In the genomic region with DNA sequence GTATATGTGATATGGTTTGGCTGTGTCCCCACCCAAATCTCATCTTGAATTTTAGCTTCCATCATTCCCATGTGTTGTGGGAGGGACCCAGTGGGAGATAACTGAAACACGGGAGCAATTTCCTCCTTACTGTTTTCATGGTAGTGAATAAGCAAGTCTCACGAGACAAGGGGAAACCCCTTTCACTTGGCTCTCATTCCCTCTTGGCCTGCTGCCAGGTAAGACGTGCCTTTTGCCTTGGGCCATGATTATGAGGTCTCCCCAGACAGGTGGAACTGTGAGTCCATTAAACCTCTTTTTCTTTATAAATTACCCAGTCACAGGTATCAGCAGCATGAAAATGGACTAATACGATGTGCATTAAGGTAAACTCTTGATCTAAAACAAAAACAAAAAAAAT, we compare ENCODE assay signal across 11 cellular contexts.
DNase-seq lines count a peak whose midpoint lies in the region; ATAC-seq, FAIRE-seq and TF ChIP-seq lines count a peak whose summit lies in the region.
"Had no signal": no experiment of that assay in that cellular context is flagged by ENCODE, and none has a peak within 500 bp of the region (broad histone marks: within the 10 kb centered on the region; RNA-seq: fewer than 3 reads in every experiment).

No MANE protein-coding gene starts in this region.

- no peaks in the 10 kb centered on the region for H3K79me2 ChIP-seq in endothelial cell of umbilical vein (ENCODE audit: control insufficient read depth, insufficient read depth, low read length)

- H3K4me3 ChIP-seq in endothelial cell of umbilical vein (replicated peaks in 1 of 3; ENCODE audit: insufficient read depth in 1 of 3, low read depth in 1 of 3, low read length in 3 of 3), result no peak overlapping the region
- H3K4me3 ChIP-seq in prostate gland, result no peak overlapping the region

- no peak overlapping the region for H3K4me2 ChIP-seq in endothelial cell of umbilical vein (ENCODE audit: insufficient read depth, low read length)

- intact Hi-C loops in endothelial cell of umbilical vein (cut with micrococcal nuclease) (no loop called here), prostate gland (cut with DNase I) (no loop called here)

- DNase-seq in activated T-cell treated with anti-CD3 and anti-CD28 coated beads for 48 hours (ENCODE audit: low read depth), result peak; percentile 23
- DNase-seq in activated T-cell treated with anti-CD3 and anti-CD28 coated beads, Interleukin-2, amount 50 U/mL, for 24 hours, result no peak
- peak; percentile 62 for DNase-seq in NCI-H2171 treated with DMSO at 0.1 percent for 48 hours (lab: John Stamatoyannopoulos, UW)
- peak; percentile 54 for DNase-seq in endothelial cell of umbilical vein (ENCODE audit: low read depth, low spot score)
- peak in 2 of 3 experiments; percentile 33 to 50 for DNase-seq in stimulated activated CD4-positive, alpha-beta T cell treated with anti-CD3 and anti-CD28 coated beads, TNF-alpha, amount 100 ng/mL, for 24 hours (ENCODE audit: low read depth in 3 of 3)
- DNase-seq in prostate gland (ENCODE audit: low spot score), result no peak
- DNase-seq in NCI-H510A (lab: John Stamatoyannopoulos, UW), result no peak
- DNase-seq: CD4-positive, CD25-positive, alpha-beta regulatory T cell had no signal

- H3K4me1 ChIP-seq in endothelial cell of umbilical vein (ENCODE audit: control insufficient read depth, extremely low read depth, insufficient read depth, low read length) (no peaks in the 10 kb centered on the region), prostate gland (replicated peaks) (no peaks in the 10 kb centered on the region)

- FAIRE-seq in endothelial cell of umbilical vein (lab: Jason Lieb, UNC), result no peak

- no peak for ATAC-seq in GM19324 (IDR thresholded peaks at IDR 0.05; ENCODE audit: low FRiP score, unreplicated experiment)
- ATAC-seq: SK-N-SH treated with all-trans-retinoic acid at 6 μM for 48 hours; stimulated activated effector memory CD8-positive, alpha-beta T cell treated with anti-CD3 and anti-CD28 coated beads, Interleukin-12 subunit alpha, Interleukin-12 subunit beta, amount 100 ng/mL, for 72 hours had no signal

- TF ChIP-seq POLR2A in endothelial cell of umbilical vein (IDR thresholded peaks at IDR 0.05; ENCODE audit: low read depth, low read length), result no peak
- TF ChIP-seq POLR2A in prostate gland (IDR thresholded peaks at IDR 0.05), result no peak

- H3K4me1 Mint-ChIP-seq in activated T-cell treated with anti-CD3 and anti-CD28 coated beads, Interleukin-2, amount 50 U/mL, for 24 hours (ENCODE audit: low read depth), result peaks cover 53% of the 10 kb centered on the region

- no peak overlapping the region for H3K27ac ChIP-seq in endothelial cell of umbilical vein (ENCODE audit: insufficient read depth, low read depth, low read length)
- no peak overlapping the region for H3K27ac ChIP-seq in prostate gland

- H3K27me3 Mint-ChIP-seq in activated T-cell treated with anti-CD3 and anti-CD28 coated beads, Interleukin-2, amount 50 U/mL, for 24 hours, result no peaks in the 10 kb centered on the region
- H3K27me3 Mint-ChIP-seq: CD4-positive, CD25-positive, alpha-beta regulatory T cell had no signal

- no peak overlapping the region for H2AFZ ChIP-seq in endothelial cell of umbilical vein (ENCODE audit: low read depth, low read length)

- H3K27me3 ChIP-seq in endothelial cell of umbilical vein (ENCODE audit: control insufficient read depth in 2 of 2, insufficient read depth in 2 of 2, low read length in 2 of 2) (no peaks in the 10 kb centered on the region), prostate gland (replicated peaks; ENCODE audit: insufficient read depth) (no peaks in the 10 kb centered on the region)

- no peaks in the 10 kb centered on the region for H3K9me1 ChIP-seq in endothelial cell of umbilical vein (replicated peaks; ENCODE audit: control insufficient read depth, extremely low read depth, insufficient read depth, low read length)

- no peak overlapping the region for H3K4me3 Mint-ChIP-seq in activated T-cell treated with anti-CD3 and anti-CD28 coated beads, Interleukin-2, amount 50 U/mL, for 24 hours
- H3K4me3 Mint-ChIP-seq: CD4-positive, CD25-positive, alpha-beta regulatory T cell; stimulated activated effector memory CD8-positive, alpha-beta T cell treated with anti-CD3 and anti-CD28 coated beads, Interleukin-12 subunit alpha, Interleukin-12 subunit beta, amount 100 ng/mL, for 72 hours had no signal

- no peak overlapping the region for H3K9ac ChIP-seq in endothelial cell of umbilical vein (replicated peaks; ENCODE audit: extremely low read depth, insufficient read depth, low read length)

- BruUV-seq in endothelial cell of umbilical vein (replicated peaks; lab: Mats Ljungman, UMichigan), result no TSS peak

- H3K36me3 ChIP-seq in endothelial cell of umbilical vein (ENCODE audit: control insufficient read depth in 2 of 2, extremely low read depth in 1 of 2, insufficient read depth in 2 of 2, low read length in 2 of 2) (no peaks in the 10 kb centered on the region), prostate gland (no peaks in the 10 kb centered on the region)

- TF ChIP-seq CTCF in endothelial cell of umbilical vein (IDR thresholded peaks at IDR 0.05; ENCODE audit: extremely low read depth in 1 of 2, insufficient read depth in 1 of 2, low read depth in 1 of 2, low read length in 2 of 2) (no peak), prostate gland (IDR thresholded peaks at IDR 0.05) (no peak)

- H3K9me3 ChIP-seq in endothelial cell of umbilical vein (replicated peaks; ENCODE audit: control insufficient read depth, insufficient read depth, low read length) (no peaks in the 10 kb centered on the region), prostate gland (no peaks in the 10 kb centered on the region)

- CTCF ChIA-PET in endothelial cell of umbilical vein (lab: Charles Lee), result no interaction called here

- H3K9me3 Mint-ChIP-seq in activated T-cell treated with anti-CD3 and anti-CD28 coated beads, Interleukin-2, amount 50 U/mL, for 24 hours, result no peaks in the 10 kb centered on the region
- H3K9me3 Mint-ChIP-seq: stimulated activated effector memory CD8-positive, alpha-beta T cell treated with anti-CD3 and anti-CD28 coated beads, Interleukin-12 subunit alpha, Interleukin-12 subunit beta, amount 100 ng/mL, for 72 hours had no signal

- H3K27ac Mint-ChIP-seq in activated T-cell treated with anti-CD3 and anti-CD28 coated beads, Interleukin-2, amount 50 U/mL, for 24 hours, result no peak overlapping the region
- H3K27ac Mint-ChIP-seq: stimulated activated effector memory CD8-positive, alpha-beta T cell treated with anti-CD3 and anti-CD28 coated beads, Interleukin-12 subunit alpha, Interleukin-12 subunit beta, amount 100 ng/mL, for 72 hours had no signal

- H3K36me3 Mint-ChIP-seq in activated T-cell treated with anti-CD3 and anti-CD28 coated beads, Interleukin-2, amount 50 U/mL, for 24 hours (ENCODE audit: low read depth), result peaks cover 89% of the 10 kb centered on the region

- 21% methylated on average over 4 of the region's 4 CpGs for WGBS in prostate gland

- POLR2A ChIA-PET in endothelial cell of umbilical vein (lab: Charles Lee), result no interaction called here

- no peaks in the 10 kb centered on the region for H4K20me1 ChIP-seq in endothelial cell of umbilical vein (replicated peaks; ENCODE audit: control insufficient read depth, extremely low read depth, insufficient read depth, low read length)

- dilution Hi-C loops in endothelial cell of umbilical vein (cut with MboI; ENCODE audit: extremely low pct_ligation_motif_present, low sequenced_read_pairs), result no loop called here

TF ChIP-seq in endothelial cell of umbilical vein, 7 proteins besides CTCF, POLR2A, EP300 and RAD21:
- TF ChIP-seq JUN (IDR thresholded peaks at IDR 0.05; ENCODE audit: borderline replicate concordance, insufficient read depth, insufficient read length, low read depth) (no peak), EZH2 (IDR thresholded peaks at IDR 0.05; ENCODE audit: borderline replicate concordance, low read depth, low read length, severe bottlenecking) (no peak), POLR2AphosphoS5 (IDR thresholded peaks at IDR 0.05; ENCODE audit: insufficient read depth, low read depth, low read length) (no peak), FOS (IDR thresholded peaks at IDR 0.05; ENCODE audit: borderline replicate concordance, insufficient read depth, low read length) (no peak), MYC (IDR thresholded peaks at IDR 0.05; ENCODE audit: low read depth, low read length) (no peak), GATA2 (IDR thresholded peaks at IDR 0.05; ENCODE audit: insufficient read depth, insufficient read length, low read depth, low read length) (no peak), MAX (IDR thresholded peaks at IDR 0.05; ENCODE audit: insufficient read depth, insufficient read length) (no peak)

Comparison
In these comparisons a context has a peak if more than half of its experiments do, and no peak if none do; other contexts are left out.
1. DNase-seq: peak in activated T-cell treated with anti-CD3 and anti-CD28 coated beads for 48 hours (single experiment), NCI-H2171 treated with DMSO at 0.1 percent for 48 hours (single experiment), endothelial cell of umbilical vein (single experiment) and stimulated activated CD4-positive, alpha-beta T cell treated with anti-CD3 and anti-CD28 coated beads, TNF-alpha, amount 100 ng/mL, for 24 hours (2 of 3); none in activated T-cell treated with anti-CD3 and anti-CD28 coated beads, Interleukin-2, amount 50 U/mL, for 24 hours (single experiment), prostate gland (single experiment) and NCI-H510A (single experiment).